8 cellular contexts compared by ENCODE assay signal in genomic region chr6:157034433-157035230, GRCh38.
DNase-seq lines count a peak whose midpoint lies in the region; TF ChIP-seq lines count a peak whose summit lies in the region.

No MANE protein-coding gene starts in this region.

- peaks cover 14 to 28% (median 25%) of the 10 kb centered on the region in 4 donors for H3K4me1 Mint-ChIP-seq in CD4-positive, alpha-beta memory T cell
- H3K4me1 Mint-ChIP-seq in type B pancreatic cell (ENCODE audit: unreplicated experiment) = peaks cover 11% of the 10 kb centered on the region

- DNase-seq in CD4-positive, alpha-beta memory T cell = peak in 4 of 5 donors; percentile 32 to 50 (median 42)
- DNase-seq in HCEC 1CT (peak; percentile 68), NCI-H748 (lab: John Stamatoyannopoulos, UW; ENCODE audit: unreplicated experiment) (peak; percentile 54), astrocyte of the spinal cord (ENCODE audit: low read depth, low spot score) (peak; percentile 74), left kidney (ENCODE audit: low read depth, low spot score) (peak; percentile 65), type B pancreatic cell (ENCODE audit: extremely low spot score, unreplicated experiment) (no peak), HK-2 (ENCODE audit: unreplicated experiment) (no peak), posterior vena cava (ENCODE audit: low spot score) (no peak)

- peak overlapping the region in 6 of 7 donors; percentile 19 to 98 (median 76) for H3K27ac Mint-ChIP-seq in CD4-positive, alpha-beta memory T cell
- peak overlapping the region; percentile 51 for H3K27ac Mint-ChIP-seq in type B pancreatic cell

- no peaks in the 10 kb centered on the region for H3K36me3 ChIP-seq in CD4-positive, alpha-beta memory T cell (ENCODE audit: insufficient read depth, low read length)

- no peaks in the 10 kb centered on the region for H3K9me3 Mint-ChIP-seq in CD4-positive, alpha-beta memory T cell
- no peaks in the 10 kb centered on the region for H3K9me3 Mint-ChIP-seq in type B pancreatic cell

- POLR2A ChIA-PET in CD4-positive, alpha-beta memory T cell (lab: Charles Lee; ENCODE audit: partially characterized antibody) = interaction anchor here (0.8 to 2.8 kb wide), 5 partner anchors 13 to 240 kb away, joined by 3 to 21 read pairs (median 4); no protein-coding TSS in a partner anchor

- H3K36me3 Mint-ChIP-seq in CD4-positive, alpha-beta memory T cell = no peaks in the 10 kb centered on the region
- no peaks in the 10 kb centered on the region for H3K36me3 Mint-ChIP-seq in type B pancreatic cell

- H3K27ac ChIP-seq in CD4-positive, alpha-beta memory T cell (ENCODE audit: low read depth, low read length) = no peak overlapping the region

- peak overlapping the region; percentile 64 to 99 (median 73) for H3K4me3 Mint-ChIP-seq in CD4-positive, alpha-beta memory T cell
- no peak overlapping the region for H3K4me3 Mint-ChIP-seq in type B pancreatic cell

- in situ Hi-C loops in astrocyte of the spinal cord (cut with HindIII; ENCODE audit: low sequenced_read_pairs) = no loop called here

- intact Hi-C loops in CD4-positive, alpha-beta memory T cell (cut with micrococcal nuclease) = loop anchor here (1.0 to 5.0 kb wide), 4 partner anchors 66 to 1707 kb away; no protein-coding TSS in a partner anchor
- intact Hi-C loops in posterior vena cava (cut with DNase I) = loop anchor here (10.0 kb wide), 2 partner anchors 150 to 240 kb away; no protein-coding TSS in a partner anchor

- no peaks in the 10 kb centered on the region for H3K9me3 ChIP-seq in CD4-positive, alpha-beta memory T cell (ENCODE audit: control insufficient read depth in 1 of 2, low read length in 2 of 2)

- TF ChIP-seq CTCF in astrocyte of the spinal cord (IDR thresholded peaks at IDR 0.05; ENCODE audit: low read depth, low read length) = peak; percentile 65
- peak; percentile 80 for TF ChIP-seq CTCF in type B pancreatic cell (conservative IDR thresholded peaks at IDR 0.05)

- no peaks in the 10 kb centered on the region for H3K27me3 ChIP-seq in CD4-positive, alpha-beta memory T cell (ENCODE audit: insufficient read depth, low read length)

- no peaks in the 10 kb centered on the region for H3K27me3 Mint-ChIP-seq in CD4-positive, alpha-beta memory T cell
- H3K27me3 Mint-ChIP-seq in type B pancreatic cell = no peaks in the 10 kb centered on the region

- peaks cover 26% of the 10 kb centered on the region for H3K4me1 ChIP-seq in CD4-positive, alpha-beta memory T cell (ENCODE audit: insufficient read depth, low read length)

- CTCF ChIA-PET in CD4-positive, alpha-beta memory T cell (lab: Charles Lee; ENCODE audit: partially characterized antibody) = interaction anchor here (0.6 to 1.9 kb wide), 18 partner anchors 8 to 298 kb away, joined by 3 to 10 read pairs (median 4); no protein-coding TSS in a partner anchor

- no peak overlapping the region for H3K4me3 ChIP-seq in CD4-positive, alpha-beta memory T cell (ENCODE audit: low read length in 2 of 2)
- no peak overlapping the region for H3K4me3 ChIP-seq in astrocyte of the spinal cord (ENCODE audit: low read depth, low read length)

Comparison
In these comparisons a context has a peak if more than half of its experiments do, and no peak if none do; other contexts are left out.
1. DNase-seq: peak in CD4-positive, alpha-beta memory T cell (4 of 5), HCEC 1CT (single experiment), NCI-H748 (single experiment), astrocyte of the spinal cord (single experiment) and left kidney (single experiment); none in type B pancreatic cell (single experiment), HK-2 (single experiment) and posterior vena cava (single experiment).